Comparison of ENCODE assay signal across 2 cellular contexts in the genomic region with DNA sequence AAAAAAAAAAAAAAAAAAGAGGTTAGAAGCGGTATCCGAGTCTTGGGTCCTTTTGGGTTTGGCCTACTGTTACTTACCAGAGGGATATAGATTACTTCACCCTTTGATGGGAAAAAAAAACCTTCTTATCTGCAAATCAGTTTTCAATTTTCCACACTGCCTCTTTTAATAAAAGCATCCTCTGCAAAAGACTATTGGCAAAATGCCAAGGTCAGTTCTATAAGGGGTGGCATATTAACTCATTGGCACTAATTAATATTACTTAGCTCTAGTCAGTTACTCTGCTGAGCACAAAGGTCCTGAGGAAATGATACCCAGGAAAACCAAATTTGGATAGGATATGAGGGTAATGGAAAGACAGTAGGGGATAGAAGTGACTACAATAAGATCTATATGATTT.
A peak's percentile ranks its signal among the peaks of the same experiment; 100 is the strongest.
TF ChIP-seq lines count a peak whose summit lies in the region.

No MANE protein-coding gene starts in this region.

TF ChIP-seq in HepG2, 621 proteins besides CTCF, POLR2A, EP300 and RAD21:
- TF ChIP-seq ZNF850 (CRISPR knock-in tag; conservative IDR thresholded peaks at IDR 0.05) (no peak), LCORL (IDR thresholded peaks at IDR 0.05) (0 out of 2 replicates have a peak, but pooled peaks have one; percentile 28), LCORL (CRISPR knock-in tag; IDR thresholded peaks at IDR 0.05) (no peak), MLLT10 (CRISPR knock-in tag; IDR thresholded peaks at IDR 0.05) (no peak), ZNF205 (CRISPR knock-in tag; IDR thresholded peaks at IDR 0.05) (no peak), ZNF652 (CRISPR knock-in tag; IDR thresholded peaks at IDR 0.05; ENCODE audit: borderline replicate concordance, low read depth) (no peak), TCF7 (IDR thresholded peaks at IDR 0.05; ENCODE audit: low read depth) (no peak)

TF ChIP-seq in K562, 482 proteins besides CTCF, POLR2A, EP300 and RAD21:
- peak; percentile 74 for TF ChIP-seq NFIX (CRISPR knock-in tag; IDR thresholded peaks at IDR 0.05; ENCODE audit: low read depth)
- no peak for TF ChIP-seq ZNF146 (CRISPR knock-in tag; IDR thresholded peaks at IDR 0.05; ENCODE audit: unreplicated experiment)
- peak; percentile 81 for TF ChIP-seq NFIC (IDR thresholded peaks at IDR 0.05)
